In the genomic region with DNA sequence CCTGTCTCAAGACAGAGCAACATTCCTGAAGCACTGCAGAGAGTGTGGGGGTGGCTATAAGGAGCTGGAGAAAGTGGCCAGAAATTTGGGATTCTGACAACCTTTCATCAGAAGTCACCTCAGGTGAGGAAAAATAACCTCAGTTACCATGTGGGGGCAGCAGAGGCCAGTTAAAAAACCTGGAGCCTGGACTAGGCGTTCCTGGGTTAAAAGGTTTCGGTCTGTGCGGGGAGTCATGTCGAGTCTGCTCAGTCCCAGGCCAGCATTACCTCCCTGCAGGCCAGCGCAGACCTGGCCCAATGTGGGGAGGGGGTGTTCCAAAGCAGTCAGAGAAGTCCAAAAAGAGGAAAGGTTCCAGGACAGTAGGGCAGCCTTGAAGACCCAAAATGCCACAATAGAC, we compare ENCODE assay signal across 9 cellular contexts. TPM values are rescaled to one million over a fixed set of nuclear protein-coding genes. Genes with fewer than 3 reads are reported as not detected.
DNase-seq lines count a peak whose midpoint lies in the region; ATAC-seq and TF ChIP-seq lines count a peak whose summit lies in the region.
"Had no signal": no experiment of that assay in that cellular context is flagged by ENCODE, and none has a peak within 500 bp of the region (broad histone marks: within the 10 kb centered on the region; RNA-seq: fewer than 3 reads in every experiment).

No MANE protein-coding gene starts in this region.

- no peak overlapping the region for H3K27ac Mint-ChIP-seq in activated naive CD4-positive, alpha-beta T cell treated with anti-CD3 and anti-CD28 coated beads, Interleukin-2, amount 10 ng/mL, durations not matched to agents 7 days and 5 days

- ATAC-seq in HG03520 (IDR thresholded peaks at IDR 0.05; ENCODE audit: unreplicated experiment) (no peak), HG02840 (IDR thresholded peaks at IDR 0.05; ENCODE audit: low FRiP score, unreplicated experiment) (no peak)
- ATAC-seq: naive thymus-derived CD8-positive, alpha-beta T cell had no signal

- no peak overlapping the region for H3K4me3 ChIP-seq in kidney epithelial cell (ENCODE audit: low read depth, low read length)

- DNase-seq in NCI-H345 (lab: John Stamatoyannopoulos, UW) (peak; percentile 21), NCI-H345 treated with DMSO at 0.1 percent for 48 hours (lab: John Stamatoyannopoulos, UW; ENCODE audit: unreplicated experiment) (no peak), Kasumi-1 (lab: John Stamatoyannopoulos, UW) (peak; percentile 12 to 13), kidney epithelial cell (ENCODE audit: low read depth) (no peak), NCI-H1105 treated with DMSO at 0.1 percent for 48 hours (lab: John Stamatoyannopoulos, UW) (no peak)
- DNase-seq in activated naive CD4-positive, alpha-beta T cell treated with anti-CD3 and anti-CD28 coated beads, Interleukin-2, amount 10 ng/mL, durations not matched to agents 7 days and 5 days = peak; percentile 63

- H3K27me3 Mint-ChIP-seq in activated naive CD4-positive, alpha-beta T cell treated with anti-CD3 and anti-CD28 coated beads, Interleukin-2, amount 10 ng/mL, durations not matched to agents 7 days and 5 days = peaks cover 29% of the 10 kb centered on the region

- H3K27me3 ChIP-seq in kidney epithelial cell (ENCODE audit: control insufficient read depth, insufficient read depth, low read length) = no peaks in the 10 kb centered on the region

- TF ChIP-seq CTCF in kidney epithelial cell (IDR thresholded peaks at IDR 0.05; ENCODE audit: insufficient read depth, low read length, poor library complexity, severe bottlenecking) = peak; percentile 37

- no peaks in the 10 kb centered on the region for H3K9me3 Mint-ChIP-seq in activated naive CD4-positive, alpha-beta T cell treated with anti-CD3 and anti-CD28 coated beads, Interleukin-2, amount 10 ng/mL, durations not matched to agents 7 days and 5 days

- CTCF ChIA-PET in activated naive CD4-positive, alpha-beta T cell treated with anti-CD3 and anti-CD28 coated beads, Interleukin-2, amount 10 ng/mL, durations not matched to agents 7 days and 5 days (lab: Charles Lee) = interaction anchor here (1.0 to 1.9 kb wide), 4 partner anchors 45 to 604 kb away, joined by 5 to 11 read pairs (median 6); no protein-coding TSS in a partner anchor

- no peak overlapping the region for H3K4me3 Mint-ChIP-seq in activated naive CD4-positive, alpha-beta T cell treated with anti-CD3 and anti-CD28 coated beads, Interleukin-2, amount 10 ng/mL, durations not matched to agents 7 days and 5 days
- H3K4me3 Mint-ChIP-seq: naive thymus-derived CD8-positive, alpha-beta T cell had no signal

- H3K4me1 Mint-ChIP-seq in activated naive CD4-positive, alpha-beta T cell treated with anti-CD3 and anti-CD28 coated beads, Interleukin-2, amount 10 ng/mL, durations not matched to agents 7 days and 5 days = peaks cover 4% of the 10 kb centered on the region

- H3K36me3 Mint-ChIP-seq in activated naive CD4-positive, alpha-beta T cell treated with anti-CD3 and anti-CD28 coated beads, Interleukin-2, amount 10 ng/mL, durations not matched to agents 7 days and 5 days = no peaks in the 10 kb centered on the region
- H3K36me3 Mint-ChIP-seq: naive thymus-derived CD8-positive, alpha-beta T cell had no signal

- H3K36me3 ChIP-seq in kidney epithelial cell (ENCODE audit: control insufficient read depth, insufficient read depth, low read length) = no peaks in the 10 kb centered on the region

RNA-seq across cellular contexts. Expression of gene NALF2, which starts 10.9 kb away (rescaled TPM):
- total RNA-seq in kidney epithelial cell = 3.6 and 4.6 TPM in 2 replicates
- total RNA-seq: naive thymus-derived CD8-positive, alpha-beta T cell had no signal

Comparison
In these comparisons a context has a peak if more than half of its experiments do, and no peak if none do; other contexts are left out.
1. DNase-seq: peak in NCI-H345 (single experiment), Kasumi-1 (2 of 2) and activated naive CD4-positive, alpha-beta T cell treated with anti-CD3 and anti-CD28 coated beads, Interleukin-2, amount 10 ng/mL, durations not matched to agents 7 days and 5 days (single experiment); none in NCI-H345 treated with DMSO at 0.1 percent for 48 hours (single experiment), kidney epithelial cell (single experiment) and NCI-H1105 treated with DMSO at 0.1 percent for 48 hours (single experiment).